In genomic region chr6:119454694-119455093, GRCh38 we compare ENCODE assay signal across 36 cellular contexts.
DNase-seq lines count a peak whose midpoint lies in the region; ATAC-seq, FAIRE-seq and TF ChIP-seq lines count a peak whose summit lies in the region.
"Had no signal": no experiment of that assay in that cellular context is flagged by ENCODE, and none has a peak within 500 bp of the region (broad histone marks: within the 10 kb centered on the region; RNA-seq: fewer than 3 reads in every experiment).

No MANE protein-coding gene starts in this region.

- no peak overlapping the region for H3K27ac Mint-ChIP-seq in astrocyte (ENCODE audit: unreplicated experiment)
- H3K27ac Mint-ChIP-seq: activated CD4-positive, alpha-beta T cell treated with anti-CD3 and anti-CD28 coated beads, Interleukin-2, amount 10 ng/mL, durations not matched to agents 7 days and 5 days; activated CD8-positive, alpha-beta memory T cell treated with anti-CD3 and anti-CD28 coated beads, Interleukin-2, amount 10 ng/mL, durations not matched to agents 7 days and 5 days; activated T-cell treated with anti-CD3 and anti-CD28 coated beads, Interleukin-2, amount 50 U/mL, for 72 hours; effector memory CD8-positive, alpha-beta T cell; stimulated activated naive B cell treated with anti-CD40 and anti-IgM and Interleukin-4, amounts not matched to agents 10 μg/mL and 1 μg/mL and 100 μg/mL, for 72 hours; WTC11 had no signal

- no peak overlapping the region for H3K9ac ChIP-seq in GM23248
- H3K9ac ChIP-seq in astrocyte (ENCODE audit: low read length), result no peak overlapping the region

- H3K27ac ChIP-seq in GM23248, result no peak overlapping the region
- no peak overlapping the region for H3K27ac ChIP-seq in astrocyte (ENCODE audit: low read depth, low read length)
- H3K27ac ChIP-seq: A549, gastroesophageal sphincter, Peyer's patch, thoracic aorta, vagina had no signal

- in situ Hi-C loops in GM23248 (cut with MboI), result no loop called here

- no peaks in the 10 kb centered on the region for H4K20me1 ChIP-seq in GM23248 (ENCODE audit: insufficient read depth)
- no peaks in the 10 kb centered on the region for H4K20me1 ChIP-seq in astrocyte (ENCODE audit: insufficient read depth, low read length)

- DNase-seq in AG10803 (ENCODE audit: low read depth), result peak; percentile 57
- DNase-seq in GM23248, result peak; percentile 53
- DNase-seq in astrocyte (ENCODE audit: low read depth), result peak; percentile 36
- peak; percentile 7 for DNase-seq in pulmonary artery endothelial cell (ENCODE audit: low read depth, low spot score)
- DNase-seq in GM10266 (ENCODE audit: extremely low spot score), result no peak
- DNase-seq in AML-193 (lab: John Stamatoyannopoulos, UW), result no peak
- DNase-seq in SKM-1 (lab: John Stamatoyannopoulos, UW; ENCODE audit: unreplicated experiment), result no peak
- DNase-seq: activated CD4-positive, alpha-beta T cell treated with anti-CD3 and anti-CD28 coated beads, Interleukin-2, amount 10 ng/mL, durations not matched to agents 7 days and 5 days; activated CD8-positive, alpha-beta memory T cell treated with anti-CD3 and anti-CD28 coated beads, Interleukin-2, amount 10 ng/mL, durations not matched to agents 7 days and 5 days; activated naive CD4-positive, alpha-beta T cell; activated T-cell treated with anti-CD3 and anti-CD28 coated beads, Interleukin-2, amount 50 U/mL, for 72 hours; DMS79; effector memory CD8-positive, alpha-beta T cell; GDM1; hippocampal formation; left colon; mesendoderm; NCI-H1048; NCI-H1694 treated with DMSO at 0.1 percent for 48 hours; NCI-H2171 treated with DMSO at 0.1 percent for 48 hours; NCI-H524 treated with DMSO at 0.1 percent for 48 hours; Peyer's patch; posterior cingulate gyrus; SIG-M5; sigmoid colon; stimulated activated CD4-positive, alpha-beta T cell treated with anti-CD3 and anti-CD28 coated beads, Interleukin-15, amount 100 ng/mL, for 24 hours; stimulated activated naive B cell treated with anti-CD40 and anti-IgM and Interleukin-4, amounts not matched to agents 10 μg/mL and 1 μg/mL and 100 μg/mL, for 72 hours; T1000 had no signal

- H3K36me3 ChIP-seq in GM23248 (ENCODE audit: low read depth) (no peaks in the 10 kb centered on the region), astrocyte (ENCODE audit: insufficient read depth, low read length) (no peaks in the 10 kb centered on the region)
- H3K36me3 ChIP-seq: adrenal gland, gastroesophageal sphincter, Peyer's patch, sigmoid colon, thoracic aorta, vagina had no signal

- H3K36me3 Mint-ChIP-seq in astrocyte (ENCODE audit: low read depth, unreplicated experiment), result peaks cover 2% of the 10 kb centered on the region
- H3K36me3 Mint-ChIP-seq: WTC11 had no signal

- H3K4me3 Mint-ChIP-seq in astrocyte (ENCODE audit: unreplicated experiment), result no peak overlapping the region
- H3K4me3 Mint-ChIP-seq: activated CD4-positive, alpha-beta T cell treated with anti-CD3 and anti-CD28 coated beads, Interleukin-2, amount 10 ng/mL, durations not matched to agents 7 days and 5 days; activated CD8-positive, alpha-beta memory T cell treated with anti-CD3 and anti-CD28 coated beads, Interleukin-2, amount 10 ng/mL, durations not matched to agents 7 days and 5 days; activated T-cell treated with anti-CD3 and anti-CD28 coated beads, Interleukin-2, amount 50 U/mL, for 72 hours; effector memory CD8-positive, alpha-beta T cell; stimulated activated naive B cell treated with anti-CD40 and anti-IgM and Interleukin-4, amounts not matched to agents 10 μg/mL and 1 μg/mL and 100 μg/mL, for 72 hours; WTC11 had no signal

- H3K9me3 Mint-ChIP-seq in astrocyte (ENCODE audit: unreplicated experiment), result no peaks in the 10 kb centered on the region
- H3K9me3 Mint-ChIP-seq: activated T-cell treated with anti-CD3 and anti-CD28 coated beads, Interleukin-2, amount 50 U/mL, for 72 hours; effector memory CD8-positive, alpha-beta T cell had no signal

- H3K27me3 ChIP-seq in GM23248 (replicated peaks; ENCODE audit: insufficient read depth) (no peaks in the 10 kb centered on the region), astrocyte (ENCODE audit: insufficient read depth, low read length) (no peaks in the 10 kb centered on the region)
- H3K27me3 ChIP-seq: adrenal gland, gastroesophageal sphincter, Peyer's patch, sigmoid colon, vagina had no signal

- no peak overlapping the region for H2AFZ ChIP-seq in GM23248
- H2AFZ ChIP-seq in astrocyte (ENCODE audit: low read depth, low read length), result no peak overlapping the region

- no peak for TF ChIP-seq CTCF in AG10803 (conservative IDR thresholded peaks at IDR 0.05; ENCODE audit: low read length)
- TF ChIP-seq CTCF in astrocyte (IDR thresholded peaks at IDR 0.05; ENCODE audit: insufficient read depth, low read depth, low read length), result no peak
- TF ChIP-seq CTCF in GM10266 (IDR thresholded peaks at IDR 0.05; ENCODE audit: control insufficient read depth, insufficient read depth, low read depth, missing control alignments), result no peak

- H3K4me1 Mint-ChIP-seq in astrocyte (ENCODE audit: low read depth, unreplicated experiment), result peaks cover 5% of the 10 kb centered on the region

- H3K4me3 ChIP-seq in AG10803 (ENCODE audit: low read length) (no peak overlapping the region), GM23248 (no peak overlapping the region), astrocyte (ENCODE audit: insufficient read depth, low read depth, low read length) (no peak overlapping the region)
- H3K4me3 ChIP-seq: A549, adrenal gland, gastroesophageal sphincter, Peyer's patch, sigmoid colon, thoracic aorta, vagina had no signal

- H3K79me2 ChIP-seq in GM23248 (ENCODE audit: insufficient read depth) (no peaks in the 10 kb centered on the region), astrocyte (ENCODE audit: insufficient read depth, low read length) (no peaks in the 10 kb centered on the region)

- ATAC-seq in GM21381 (IDR thresholded peaks at IDR 0.05; ENCODE audit: unreplicated experiment), result no peak
- ATAC-seq: A549; activated CD8-positive, alpha-beta memory T cell treated with anti-CD3 and anti-CD28 coated beads, Interleukin-2, amount 10 ng/mL, durations not matched to agents 7 days and 5 days; activated T-cell treated with anti-CD3 and anti-CD28 coated beads, Interleukin-2, amount 50 U/mL, for 72 hours; effector memory CD8-positive, alpha-beta T cell; gastroesophageal sphincter; left colon; stimulated activated naive B cell treated with anti-CD40 and anti-IgM and Interleukin-4, amounts not matched to agents 10 μg/mL and 1 μg/mL and 100 μg/mL, for 72 hours; WTC11 had no signal

- peaks cover 5% of the 10 kb centered on the region; the same call in 1 of the 2 replicates for H3K4me1 ChIP-seq in GM23248 (ENCODE audit: insufficient read depth)
- no peaks in the 10 kb centered on the region for H3K4me1 ChIP-seq in astrocyte (ENCODE audit: insufficient read depth, low read length)
- H3K4me1 ChIP-seq: A549, vagina had no signal

- no peak for FAIRE-seq in astrocyte (lab: Jason Lieb, UNC)
- FAIRE-seq: A549, colon had no signal

- H3K9me3 ChIP-seq in GM23248 (ENCODE audit: low read depth), result no peaks in the 10 kb centered on the region
- H3K9me3 ChIP-seq in astrocyte (ENCODE audit: insufficient read depth, low read depth, low read length), result no peaks in the 10 kb centered on the region
- H3K9me3 ChIP-seq: A549, adrenal gland, gastroesophageal sphincter, Peyer's patch, sigmoid colon, thoracic aorta, vagina had no signal

- H3F3A ChIP-seq in GM23248 (ENCODE audit: insufficient read depth), result no peaks in the 10 kb centered on the region

- 23 to 31% methylated on average over 2 of the region's 2 CpGs for WGBS in GM23248 (ENCODE audit: low coverage in 1 of 2, low lambda C conversion rate in 2 of 2, missing lambda C conversion rate in 2 of 2), 2 experiments

- H3K27me3 Mint-ChIP-seq in astrocyte (ENCODE audit: low read depth, unreplicated experiment), result no peaks in the 10 kb centered on the region
- H3K27me3 Mint-ChIP-seq: activated CD8-positive, alpha-beta memory T cell treated with anti-CD3 and anti-CD28 coated beads, Interleukin-2, amount 10 ng/mL, durations not matched to agents 7 days and 5 days; stimulated activated naive B cell treated with anti-CD40 and anti-IgM and Interleukin-4, amounts not matched to agents 10 μg/mL and 1 μg/mL and 100 μg/mL, for 72 hours had no signal

- H3K4me2 ChIP-seq in GM23248 (ENCODE audit: unreplicated experiment) (peak overlapping the region; percentile 29), astrocyte (ENCODE audit: low read length) (no peak overlapping the region)
- H3K4me2 ChIP-seq: A549 had no signal

- H3K9me2 ChIP-seq in GM23248 (ENCODE audit: insufficient read depth), result no peaks in the 10 kb centered on the region

Comparison
In these comparisons a context has a peak if more than half of its experiments do, and no peak if none do; other contexts are left out.
1. DNase-seq: peak in AG10803 (single experiment), GM23248 (single experiment), astrocyte (single experiment) and pulmonary artery endothelial cell (single experiment); none in GM10266 (single experiment), AML-193 (0 of 2) and SKM-1 (single experiment).